Comparison of ENCODE assay signal across 14 cellular contexts in genomic region chr6:40779399-40779798, GRCh38.
DNase-seq lines count a peak whose midpoint lies in the region; ATAC-seq and TF ChIP-seq lines count a peak whose summit lies in the region.
"Had no signal": no experiment of that assay in that cellular context is flagged by ENCODE, and none has a peak within 500 bp of the region (broad histone marks: within the 10 kb centered on the region; RNA-seq: fewer than 3 reads in every experiment).

No MANE protein-coding gene starts in this region.

- H3K4me3 ChIP-seq in astrocyte of the spinal cord (ENCODE audit: low read depth, low read length): no peak overlapping the region
- H3K4me3 ChIP-seq in mucosa of descending colon: no peak overlapping the region
- H3K4me3 ChIP-seq: vagina had no signal

- TF ChIP-seq CTCF in astrocyte of the spinal cord (IDR thresholded peaks at IDR 0.05; ENCODE audit: low read depth, low read length) (no peak), mucosa of descending colon (IDR thresholded peaks at IDR 0.05) (no peak)

- no peaks in the 10 kb centered on the region for H3K4me1 ChIP-seq in mucosa of descending colon (ENCODE audit: low read depth)
- H3K4me1 ChIP-seq: parathyroid adenoma, vagina had no signal

- in situ Hi-C loops in astrocyte of the spinal cord (cut with HindIII; ENCODE audit: low sequenced_read_pairs): no loop called here

- H3K36me3 ChIP-seq in mucosa of descending colon (ENCODE audit: low read depth): no peaks in the 10 kb centered on the region
- H3K36me3 ChIP-seq: vagina had no signal

- DNase-seq in AG08395 (ENCODE audit: low spot score) (peak; percentile 97), HS-5 (ENCODE audit: low read depth) (peak; percentile 90), astrocyte of the spinal cord (ENCODE audit: low read depth, low spot score) (peak; percentile 50), iris pigment epithelial cell (ENCODE audit: low read depth) (peak; percentile 7), T-helper 1 cell (no peak), NCI-H1105 (lab: John Stamatoyannopoulos, UW) (no peak), mucosa of descending colon (no peak)
- DNase-seq: HCEC 1CT; hippocampal formation; stimulated activated naive CD4-positive, alpha-beta T cell treated with Interleukin-2 at 50 U/mL for 16 hours had no signal

- no peaks in the 10 kb centered on the region for H3K9me3 ChIP-seq in mucosa of descending colon
- H3K9me3 ChIP-seq: vagina had no signal

- ATAC-seq in mucosa of descending colon: no peak
- ATAC-seq in HG02884 (IDR thresholded peaks at IDR 0.05; ENCODE audit: unreplicated experiment): no peak
- ATAC-seq: Right ventricle myocardium inferior had no signal

- intact Hi-C loops in mucosa of descending colon (cut with DNase I, micrococcal nuclease): no loop called here

Comparison
In these comparisons a context has a peak if more than half of its experiments do, and no peak if none do; other contexts are left out.
1. DNase-seq: peak in AG08395 (single experiment), HS-5 (single experiment), astrocyte of the spinal cord (single experiment) and iris pigment epithelial cell (single experiment); none in T-helper 1 cell (0 of 5), NCI-H1105 (single experiment) and mucosa of descending colon (0 of 3).